7 cellular contexts compared by ENCODE assay signal in genomic region chr15:63043391-63044076, GRCh38. TPM values are rescaled to one million over a fixed set of nuclear protein-coding genes. Genes with fewer than 3 reads are reported as not detected.
DNase-seq lines count a peak whose midpoint lies in the region; ATAC-seq and TF ChIP-seq lines count a peak whose summit lies in the region.

No MANE protein-coding gene starts in this region.

- no peak overlapping the region for H3K27ac Mint-ChIP-seq in T-helper 2 cell treated with Interferon-gamma antibody and Interleukin-4, amounts not matched to agents 5 μg/mL and 100 μg/mL, for 36 hours
- no peak overlapping the region for H3K27ac Mint-ChIP-seq in nephron progenitor cell

- H3K36me3 ChIP-seq in esophagus muscularis mucosa: peaks cover 8 to 52% (median 35%) of the 10 kb centered on the region in 4 donors

- H3K27ac ChIP-seq in esophagus muscularis mucosa (replicated peaks in 1 of 4): peak overlapping the region; percentile 93 to 97 (median 96)

- TF ChIP-seq POLR2A in esophagus muscularis mucosa (IDR thresholded peaks at IDR 0.05; ENCODE audit: low read depth): no peak

- H3K36me3 Mint-ChIP-seq in T-helper 2 cell treated with Interferon-gamma antibody and Interleukin-4, amounts not matched to agents 5 μg/mL and 100 μg/mL, for 36 hours (ENCODE audit: low read depth): no peaks in the 10 kb centered on the region
- H3K36me3 Mint-ChIP-seq in nephron progenitor cell (ENCODE audit: low read depth): peaks cover 11% of the 10 kb centered on the region

- peaks cover 0 to 12% (median 5%) of the 10 kb centered on the region in 4 donors for H3K27me3 ChIP-seq in esophagus muscularis mucosa

- TF ChIP-seq CTCF in HFF-Myc (IDR thresholded peaks at IDR 0.05; ENCODE audit: low read depth, low read length, missing control alignments) (no peak), esophagus muscularis mucosa (IDR thresholded peaks at IDR 0.05) (no peak), nephron progenitor cell (IDR thresholded peaks at IDR 0.05) (no peak)

- H3K9me3 Mint-ChIP-seq in T-helper 2 cell treated with Interferon-gamma antibody and Interleukin-4, amounts not matched to agents 5 μg/mL and 100 μg/mL, for 36 hours: no peaks in the 10 kb centered on the region
- peaks cover 7% of the 10 kb centered on the region for H3K9me3 Mint-ChIP-seq in nephron progenitor cell

- peaks cover 84% of the 10 kb centered on the region for H3K27me3 Mint-ChIP-seq in T-helper 2 cell treated with Interferon-gamma antibody and Interleukin-4, amounts not matched to agents 5 μg/mL and 100 μg/mL, for 36 hours (ENCODE audit: low read depth)
- H3K27me3 Mint-ChIP-seq in nephron progenitor cell (ENCODE audit: low read depth, poor library complexity): peaks cover 28% of the 10 kb centered on the region

- H3K4me3 Mint-ChIP-seq in T-helper 2 cell treated with Interferon-gamma antibody and Interleukin-4, amounts not matched to agents 5 μg/mL and 100 μg/mL, for 36 hours: peak overlapping the region; percentile 77
- peak overlapping the region; percentile 97 for H3K4me3 Mint-ChIP-seq in nephron progenitor cell

- no peak for TF ChIP-seq EP300 in esophagus muscularis mucosa (IDR thresholded peaks at IDR 0.05)

- H3K4me3 ChIP-seq in HFF-Myc (replicated peaks; ENCODE audit: low read depth, low read length) (peak overlapping the region; percentile 57), esophagus muscularis mucosa (peak overlapping the region; percentile 70 to 91 (median 82))

- DNase-seq in HFF-Myc (ENCODE audit: extremely low read depth, low read depth): no peak
- no peak for DNase-seq in T-helper 2 cell treated with Interferon-gamma antibody and Interleukin-4, amounts not matched to agents 5 μg/mL and 100 μg/mL, for 36 hours (ENCODE audit: low spot score)
- DNase-seq in esophagus muscularis mucosa (ENCODE audit: extremely low spot score): no peak
- DNase-seq in nephron progenitor cell: peak; percentile 44

- H3K4me1 Mint-ChIP-seq in T-helper 2 cell treated with Interferon-gamma antibody and Interleukin-4, amounts not matched to agents 5 μg/mL and 100 μg/mL, for 36 hours (ENCODE audit: low read depth): peaks cover 7% of the 10 kb centered on the region
- peaks cover 52% of the 10 kb centered on the region for H3K4me1 Mint-ChIP-seq in nephron progenitor cell

- peaks cover 5 to 46% (median 28%) of the 10 kb centered on the region in 4 donors for H3K4me1 ChIP-seq in esophagus muscularis mucosa

- ATAC-seq in GM21528 (IDR thresholded peaks at IDR 0.05; ENCODE audit: low FRiP score, unreplicated experiment): no peak
- ATAC-seq in HG02840 (IDR thresholded peaks at IDR 0.05; ENCODE audit: low FRiP score, unreplicated experiment): no peak
- no peak for ATAC-seq in GM18502 (IDR thresholded peaks at IDR 0.05; ENCODE audit: poor library complexity, unreplicated experiment)

- WGBS in esophagus muscularis mucosa: 1% methylated on average over 42 of the region's 54 CpGs

- H3K9me3 ChIP-seq in esophagus muscularis mucosa: no peaks in the 10 kb centered on the region

- intact Hi-C loops in esophagus muscularis mucosa (cut with DNase I): loop anchor here (2.0 to 10.0 kb wide), 3 partner anchors 143 to 259 kb away; no protein-coding TSS in a partner anchor

RNA-seq across cellular contexts. Expression of gene TPM1, which starts 1.0 kb away (rescaled TPM):
- 1,000 to 10,000 TPM; 5,599 to 7,718 (median 6,496) TPM for total RNA-seq in esophagus muscularis mucosa
